In genomic region chr2:168457177-168457905, GRCh38 we compare ENCODE assay signal across 8 cellular contexts.
DNase-seq lines count a peak whose midpoint lies in the region; ATAC-seq and TF ChIP-seq lines count a peak whose summit lies in the region.

No MANE protein-coding gene starts in this region.

- H3K27ac ChIP-seq in BLaER1 (peak overlapping the region; percentile 89), RWPE2 (ENCODE audit: poor library complexity, severe bottlenecking) (peak overlapping the region; percentile 57)

- H4K20me1 ChIP-seq in BLaER1: peaks cover 40% of the 10 kb centered on the region

- peak overlapping the region; percentile 85 for H3K4me2 ChIP-seq in BLaER1

- H3K4me3 ChIP-seq in BLaER1 (peak overlapping the region; percentile 94), RWPE2 (ENCODE audit: severe bottlenecking) (peak overlapping the region; percentile 83), fibroblast of pulmonary artery (replicated peaks; ENCODE audit: low read depth, low read length) (peak overlapping the region; percentile 68), retinal pigment epithelial cell (ENCODE audit: low read length) (peak overlapping the region; percentile 96)

- H3K9ac ChIP-seq in BLaER1: peak overlapping the region; percentile 86

- H3K4me1 ChIP-seq in BLaER1: peaks cover 24% of the 10 kb centered on the region
- H3K4me1 ChIP-seq in RWPE2 (ENCODE audit: insufficient read depth, poor library complexity, severe bottlenecking): peaks cover 4% of the 10 kb centered on the region

- no peaks in the 10 kb centered on the region for H3K27me3 ChIP-seq in BLaER1
- H3K27me3 ChIP-seq in RWPE2 (ENCODE audit: insufficient read depth, poor library complexity, severe bottlenecking): no peaks in the 10 kb centered on the region

- H3K36me3 ChIP-seq in BLaER1 (peaks cover 1% of the 10 kb centered on the region), RWPE2 (ENCODE audit: low read depth) (no peaks in the 10 kb centered on the region)

- TF ChIP-seq CTCF in RWPE2 (IDR thresholded peaks at IDR 0.05; ENCODE audit: poor library complexity, severe bottlenecking): no peak
- no peak for TF ChIP-seq CTCF in fibroblast of pulmonary artery (IDR thresholded peaks at IDR 0.05; ENCODE audit: low read length, missing control alignments)
- no peak for TF ChIP-seq CTCF in retinal pigment epithelial cell (conservative IDR thresholded peaks at IDR 0.05; ENCODE audit: low read depth, low read length)

- peaks cover 12% of the 10 kb centered on the region; the same call in 1 of the 2 replicates for H3K9me3 ChIP-seq in BLaER1
- no peaks in the 10 kb centered on the region for H3K9me3 ChIP-seq in RWPE2 (ENCODE audit: severe bottlenecking)

- ATAC-seq in GM19372 (IDR thresholded peaks at IDR 0.05; ENCODE audit: low read depth, unreplicated experiment) (peak; percentile 4), RWPE2 (ENCODE audit: low read depth) (peak; percentile 5; the same call in 2 of the 3 replicates), HG02973 (IDR thresholded peaks at IDR 0.05; ENCODE audit: unreplicated experiment) (no peak)

- DNase-seq in RWPE2 (ENCODE audit: low spot score): no peak
- no peak for DNase-seq in fibroblast of pulmonary artery (ENCODE audit: low read depth)
- DNase-seq in retinal pigment epithelial cell (ENCODE audit: low read depth): no peak
- no peak for DNase-seq in central memory CD4-positive, alpha-beta T cell
- DNase-seq in stimulated activated naive CD4-positive, alpha-beta T cell treated with Interleukin-2 at 50 U/mL for 16 hours (lab: John Stamatoyannopoulos, UW): no peak
